In genomic region chr2:44086639-44087036, GRCh38 we compare ENCODE assay signal across 11 cellular contexts.
DNase-seq lines count a peak whose midpoint lies in the region; ATAC-seq, FAIRE-seq and TF ChIP-seq lines count a peak whose summit lies in the region.
"Had no signal": no experiment of that assay in that cellular context is flagged by ENCODE, and none has a peak within 500 bp of the region (broad histone marks: within the 10 kb centered on the region; RNA-seq: fewer than 3 reads in every experiment).

No MANE protein-coding gene starts in this region.

- FAIRE-seq in GM12892 (lab: Jason Lieb, UNC), result no peak

- H3K4me1 ChIP-seq in DOHH2 (ENCODE audit: control insufficient read depth, low read length) (peaks cover 46% of the 10 kb centered on the region), hepatocyte (ENCODE audit: insufficient read depth) (no peaks in the 10 kb centered on the region), gastrocnemius medialis (peaks cover 24 to 34% of the 10 kb centered on the region in 2 donors), colonic mucosa (no peaks in the 10 kb centered on the region)

- CTCF ChIA-PET in WTC11 (lab: Charles Lee), result interaction anchor here (0.5 to 2.1 kb wide), 29 partner anchors 9 to 927 kb away, joined by 3 to 11 read pairs (median 3); no protein-coding TSS in a partner anchor

- H3K27me3 ChIP-seq in DOHH2 (ENCODE audit: control insufficient read depth, low read length), result no peaks in the 10 kb centered on the region
- no peaks in the 10 kb centered on the region for H3K27me3 ChIP-seq in hepatocyte
- H3K27me3 ChIP-seq in gastrocnemius medialis, result no peaks in the 10 kb centered on the region
- no peaks in the 10 kb centered on the region for H3K27me3 ChIP-seq in colonic mucosa
- H3K27me3 ChIP-seq: body of pancreas, SJCRH30 had no signal

- peak overlapping the region; percentile 71 for H2AFZ ChIP-seq in hepatocyte

- H3K4me1 Mint-ChIP-seq in WTC11, result peaks cover 44% of the 10 kb centered on the region

- no peaks in the 10 kb centered on the region for H3K9me3 Mint-ChIP-seq in WTC11
- H3K9me3 Mint-ChIP-seq: natural killer cell had no signal

- H3K27me3 Mint-ChIP-seq in WTC11 (ENCODE audit: low read depth), result no peaks in the 10 kb centered on the region

- H3K79me2 ChIP-seq in DOHH2 (ENCODE audit: control insufficient read depth, low read length), result no peaks in the 10 kb centered on the region
- H3K79me2 ChIP-seq in hepatocyte, result no peaks in the 10 kb centered on the region

- no peaks in the 10 kb centered on the region for H3K36me3 Mint-ChIP-seq in WTC11
- H3K36me3 Mint-ChIP-seq: natural killer cell had no signal

- H3K27ac ChIP-seq in DOHH2 (ENCODE audit: low read depth, low read length), result no peak overlapping the region
- no peak overlapping the region for H3K27ac ChIP-seq in hepatocyte
- H3K27ac ChIP-seq in gastrocnemius medialis, result peak overlapping the region; percentile 82 to 90 (median 86)
- H3K27ac ChIP-seq in colonic mucosa, result no peak overlapping the region
- H3K27ac ChIP-seq: SJCRH30 had no signal

- H3K9me3 ChIP-seq in DOHH2 (ENCODE audit: control insufficient read depth, insufficient read depth, low read length), result no peaks in the 10 kb centered on the region
- H3K9me3 ChIP-seq in hepatocyte (ENCODE audit: low read depth), result no peaks in the 10 kb centered on the region
- no peaks in the 10 kb centered on the region for H3K9me3 ChIP-seq in gastrocnemius medialis
- H3K9me3 ChIP-seq in colonic mucosa, result no peaks in the 10 kb centered on the region
- H3K9me3 ChIP-seq: body of pancreas, SJCRH30 had no signal

- peak overlapping the region; percentile 62 for H3K4me3 Mint-ChIP-seq in WTC11

- 80% methylated on average over 12 of the region's 12 CpGs for WGBS in hepatocyte (ENCODE audit: low lambda C conversion rate, missing lambda C conversion rate)

- H4K20me1 ChIP-seq in DOHH2 (ENCODE audit: control insufficient read depth, insufficient read depth, low read depth, low read length), result no peaks in the 10 kb centered on the region
- no peaks in the 10 kb centered on the region for H4K20me1 ChIP-seq in hepatocyte (ENCODE audit: insufficient read depth, poor library complexity, severe bottlenecking)

- DNase-seq in WTC11 (ENCODE audit: low spot score), result peak; percentile 22
- DNase-seq in hepatocyte (ENCODE audit: low spot score), result no peak
- DNase-seq in gastrocnemius medialis, result no peak
- DNase-seq in activated naive CD4-positive, alpha-beta T cell treated with Interleukin-2 at 50 U/mL for 16 hours, result no peak
- DNase-seq in colonic mucosa, result no peak
- DNase-seq in GM12892 (ENCODE audit: insufficient read length), result no peak

- peak overlapping the region; percentile 76 for H3K27ac Mint-ChIP-seq in WTC11

- H3K4me2 ChIP-seq in DOHH2 (ENCODE audit: low read length), result peak overlapping the region; percentile 62
- H3K4me2 ChIP-seq in hepatocyte, result peak overlapping the region; percentile 78

- POLR2A ChIA-PET in WTC11 (lab: Charles Lee), result interaction anchor here (0.5 kb wide), 1 partner anchor 10 kb away, joined by 3 read pairs; no protein-coding TSS in a partner anchor

- TF ChIP-seq POLR2A in gastrocnemius medialis (IDR thresholded peaks at IDR 0.05) (no peak), GM12892 (IDR thresholded peaks at IDR 0.05; ENCODE audit: low read depth, low read length) (no peak)

- TF ChIP-seq CTCF in DOHH2 (IDR thresholded peaks at IDR 0.05; ENCODE audit: low read depth, low read length, poor library complexity, severe bottlenecking), result no peak
- no peak for TF ChIP-seq CTCF in WTC11 (IDR thresholded peaks at IDR 0.05)
- TF ChIP-seq CTCF in hepatocyte (IDR thresholded peaks at IDR 0.05; ENCODE audit: poor library complexity), result no peak
- TF ChIP-seq CTCF in gastrocnemius medialis (IDR thresholded peaks at IDR 0.05 in 4 of 5, conservative IDR thresholded peaks at IDR 0.05 in 1 of 5), result no peak
- no peak for TF ChIP-seq CTCF in colonic mucosa (IDR thresholded peaks at IDR 0.05)

- no peaks in the 10 kb centered on the region; the same call in 1 of the 2 replicates for H3F3A ChIP-seq in DOHH2 (ENCODE audit: control insufficient read depth, insufficient read depth)

- H3K9me2 ChIP-seq in DOHH2 (replicated peaks; ENCODE audit: control insufficient read depth, low read length), result no peaks in the 10 kb centered on the region
- no peaks in the 10 kb centered on the region for H3K9me2 ChIP-seq in hepatocyte (replicated peaks; ENCODE audit: insufficient read depth)

- no peak overlapping the region for H3K4me3 ChIP-seq in DOHH2 (ENCODE audit: low read length)
- no peak overlapping the region for H3K4me3 ChIP-seq in hepatocyte
- peak overlapping the region; percentile 42 to 46 (median 44) for H3K4me3 ChIP-seq in gastrocnemius medialis
- no peak overlapping the region for H3K4me3 ChIP-seq in colonic mucosa
- H3K4me3 ChIP-seq: body of pancreas had no signal

- ATAC-seq in WTC11 (peak; percentile 9), gastrocnemius medialis (peak in 1 of 2 donors; percentile 8), GM18858 (IDR thresholded peaks at IDR 0.05; ENCODE audit: unreplicated experiment) (no peak)

- intact Hi-C loops in gastrocnemius medialis (cut with DNase I; ENCODE audit: low total_unique reads) (loop anchor here (1.0 to 5.0 kb wide), 6 partner anchors 41 to 391 kb away; partner anchors contain the start of genes CAMKMT, PPM1B and PREPL), colonic mucosa (cut with DNase I) (loop anchor here (5.0 to 10.0 kb wide), 2 partner anchors 148 to 206 kb away; no protein-coding TSS in a partner anchor)

- peak overlapping the region in 1 of 2 donors; percentile 53 for H3K9ac ChIP-seq in colonic mucosa (ENCODE audit: low read depth in 2 of 2, low read length in 2 of 2)

- in situ Hi-C loops in gastrocnemius medialis (cut with MboI; ENCODE audit: low sequenced_read_pairs in 4 of 4), result loop anchor here in 3 of 4 donors (5.0 to 25.0 kb wide), 3 partner anchors 86 to 201 kb away; partner anchors contain the start of gene SLC3A1 (in 1 of the 3)

- H3K36me3 ChIP-seq in DOHH2 (ENCODE audit: control insufficient read depth, low read length) (no peaks in the 10 kb centered on the region), hepatocyte (replicated peaks; ENCODE audit: insufficient read depth, low read depth) (no peaks in the 10 kb centered on the region), gastrocnemius medialis (no peaks in the 10 kb centered on the region), colonic mucosa (no peaks in the 10 kb centered on the region)
- H3K36me3 ChIP-seq: SJCRH30 had no signal

TF ChIP-seq in WTC11, 78 proteins besides CTCF, POLR2A, EP300 and RAD21:
- TF ChIP-seq FOXP1 (CRISPR knock-in tag; IDR thresholded peaks at IDR 0.05; ENCODE audit: borderline replicate concordance), result no peak
- no peak for TF ChIP-seq ELF4 (CRISPR knock-in tag; IDR thresholded peaks at IDR 0.05; ENCODE audit: low read depth)

Comparison
In these comparisons a context has a peak if more than half of its experiments do, and no peak if none do; other contexts are left out.
1. H3K27ac ChIP-seq: peak in gastrocnemius medialis (4 of 4); none in DOHH2 (single experiment), hepatocyte (single experiment) and colonic mucosa (single experiment).
2. H3K4me3 ChIP-seq: peak in gastrocnemius medialis (4 of 4); none in DOHH2 (single experiment), hepatocyte (single experiment) and colonic mucosa (single experiment).